Comparison of ENCODE assay signal across 8 cellular contexts in genomic region chr12:12716845-12717585, GRCh38. TPM values are rescaled to one million over a fixed set of nuclear protein-coding genes. Genes with fewer than 3 reads are reported as not detected.
DNase-seq lines count a peak whose midpoint lies in the region; ATAC-seq and TF ChIP-seq lines count a peak whose summit lies in the region.

CDKN1B (plus strand) TSS chr12:12717368; CDS start chr12:12717840, 472 bp downstream.

- H3K27me3 ChIP-seq in Peyer's patch = no peaks in the 10 kb centered on the region
- H3K27me3 ChIP-seq in esophagus (ENCODE audit: control insufficient read depth in 1 of 2, insufficient read depth in 2 of 2, low read length in 2 of 2) = no peaks in the 10 kb centered on the region
- no peaks in the 10 kb centered on the region for H3K27me3 ChIP-seq in mucosa of stomach (ENCODE audit: control insufficient read depth, insufficient read depth, low read length)

- H3K9ac ChIP-seq in mucosa of stomach (ENCODE audit: low read length) = peak within 1 kb of the TSS; percentile 94

- H3K27ac ChIP-seq in KOPT-K1 (ENCODE audit: low read depth, low read length, poor library complexity, severe bottlenecking) (peak within 1 kb of the TSS; percentile 94), Peyer's patch (peak within 1 kb of the TSS; percentile 96 to 100 (median 99)), esophagus (ENCODE audit: low read depth in 2 of 2, low read length in 1 of 2) (peak within 1 kb of the TSS; percentile 99 to 100)

- H3K27me3 Mint-ChIP-seq in activated T-cell treated with anti-CD3 and anti-CD28 coated beads, Interleukin-2, amount 50 U/mL, for 4 hours (ENCODE audit: low read depth) = no peaks in the 10 kb centered on the region

- peak within 1 kb of the TSS; percentile 99 for H3K4me3 Mint-ChIP-seq in activated T-cell treated with anti-CD3 and anti-CD28 coated beads, Interleukin-2, amount 50 U/mL, for 4 hours

- no peaks in the 10 kb centered on the region for H3K9me3 Mint-ChIP-seq in activated T-cell treated with anti-CD3 and anti-CD28 coated beads, Interleukin-2, amount 50 U/mL, for 4 hours

- peak; percentile 79 to 91 for TF ChIP-seq POLR2A in Peyer's patch (IDR thresholded peaks at IDR 0.05)

- H3K4me1 ChIP-seq in Peyer's patch (peaks cover 0 to 50% (median 21%) of the 10 kb centered on the region in 4 donors), esophagus (ENCODE audit: control insufficient read depth in 2 of 2, insufficient read depth in 2 of 2, low read length in 1 of 2) (no peaks in the 10 kb centered on the region), mucosa of stomach (ENCODE audit: control insufficient read depth, insufficient read depth, low read length) (peaks cover 40% of the 10 kb centered on the region)

- H3K36me3 ChIP-seq in KOPT-K1 (ENCODE audit: insufficient read depth, low read length) = peaks cover 31% of the 10 kb centered on the region
- peaks cover 0 to 12% (median 0%) of the 10 kb centered on the region in 3 donors for H3K36me3 ChIP-seq in Peyer's patch
- H3K36me3 ChIP-seq in esophagus (ENCODE audit: control insufficient read depth in 2 of 2, insufficient read depth in 2 of 2, low read length in 1 of 2) = no peaks in the 10 kb centered on the region
- H3K36me3 ChIP-seq in mucosa of stomach (ENCODE audit: control insufficient read depth, insufficient read depth, low read length) = no peaks in the 10 kb centered on the region

- peaks cover 68% of the 10 kb centered on the region for H3K4me1 Mint-ChIP-seq in activated T-cell treated with anti-CD3 and anti-CD28 coated beads, Interleukin-2, amount 50 U/mL, for 4 hours (ENCODE audit: low read depth)

- peak; percentile 34 for ATAC-seq in GM21619 (IDR thresholded peaks at IDR 0.05; ENCODE audit: unreplicated experiment)
- peak; percentile 83 for ATAC-seq in activated T-cell treated with anti-CD3 and anti-CD28 coated beads, Interleukin-2, amount 50 U/mL, for 4 hours

- DNase-seq in DMS 273 (lab: John Stamatoyannopoulos, UW; ENCODE audit: unreplicated experiment) = peak; percentile 96
- peak; percentile 86 to 96 (median 94) for DNase-seq in Peyer's patch
- DNase-seq in activated T-cell treated with anti-CD3 and anti-CD28 coated beads, Interleukin-2, amount 50 U/mL, for 4 hours = peak; percentile 78
- peak; percentile 67 for DNase-seq in stimulated activated CD8-positive, alpha-beta memory T cell treated with anti-CD3 and anti-CD28 coated beads, Interleukin-7, amount 100 ng/mL, for 24 hours (ENCODE audit: low read depth)

- H3K9me3 ChIP-seq in KOPT-K1 (ENCODE audit: insufficient read depth, low read length, poor library complexity, severe bottlenecking) (no peaks in the 10 kb centered on the region), Peyer's patch (no peaks in the 10 kb centered on the region), esophagus (ENCODE audit: control insufficient read depth in 2 of 2, insufficient read depth in 1 of 2, low read depth in 1 of 2, low read length in 1 of 2) (no peaks in the 10 kb centered on the region), mucosa of stomach (ENCODE audit: control insufficient read depth, low read length) (no peaks in the 10 kb centered on the region)

- H3K36me3 Mint-ChIP-seq in activated T-cell treated with anti-CD3 and anti-CD28 coated beads, Interleukin-2, amount 50 U/mL, for 4 hours (ENCODE audit: insufficient read depth) = peaks cover 29% of the 10 kb centered on the region

- 0 to 1% methylated on average over 72 to 78 of the region's 78 CpGs for WGBS in esophagus, 2 donors

- no peak for TF ChIP-seq CTCF in Peyer's patch (IDR thresholded peaks at IDR 0.05)

- H3K4me3 ChIP-seq in Peyer's patch = peak within 1 kb of the TSS; percentile 72 to 91 (median 84)
- H3K4me3 ChIP-seq in esophagus (ENCODE audit: low read depth in 1 of 2, low read length in 2 of 2) = peak within 1 kb of the TSS; percentile 91 to 99
- H3K4me3 ChIP-seq in mucosa of stomach (ENCODE audit: low read length) = peak within 1 kb of the TSS; percentile 70

RNA-seq across cellular contexts. Expression of gene CDKN1B, which starts in this region (rescaled TPM):
- total RNA-seq in Peyer's patch = 10 to 100 TPM; 37.7 to 66.0 (median 48.1) TPM
- total RNA-seq in activated T-cell treated with anti-CD3 and anti-CD28 coated beads, Interleukin-2, amount 50 U/mL, for 4 hours = 10 to 100 TPM; 15.6 to 27.7 (median 24.5) TPM
- polyA plus RNA-seq in esophagus = 10 to 100 TPM; 17.5 to 26.2 TPM

Comparison
In these comparisons a context has a peak if more than half of its experiments do, and no peak if none do; other contexts are left out.
1. Peak in every context shown above with its lines: DNase-seq, ATAC-seq, H3K4me3 ChIP-seq and H3K27ac ChIP-seq.